ENCODE assay signal across 8 cellular contexts in the genomic region with DNA sequence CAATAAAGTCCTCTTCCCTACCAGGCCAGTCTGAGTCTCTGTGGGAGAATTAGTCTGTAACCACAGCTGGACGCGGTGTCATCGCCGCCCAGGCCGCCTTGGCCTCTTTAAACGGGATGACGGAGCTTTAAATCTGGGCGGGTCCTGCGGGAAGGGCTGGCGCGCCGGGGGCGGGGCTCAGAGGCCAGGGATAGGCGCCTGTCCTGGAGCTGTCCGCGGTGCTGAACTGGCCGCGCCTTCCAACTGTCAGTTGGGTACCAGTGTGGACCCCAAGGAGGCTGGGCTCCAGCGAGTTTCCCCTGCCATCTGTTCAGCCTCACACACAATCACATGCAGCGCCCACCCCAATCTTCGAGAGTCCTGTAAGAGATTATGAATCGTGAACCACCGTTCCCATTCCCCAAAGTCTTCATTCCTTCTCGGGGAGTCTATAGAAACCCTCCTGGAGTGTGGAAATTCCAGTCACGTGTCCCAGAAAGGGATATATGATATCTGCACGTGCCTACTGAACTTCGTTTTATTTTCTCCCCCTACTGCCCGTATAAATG. TPM values are rescaled to one million over a fixed set of nuclear protein-coding genes. Genes with fewer than 3 reads are reported as not detected.
A peak's percentile ranks its signal among the peaks of the same experiment; 100 is the strongest.
DNase-seq lines count a peak whose midpoint lies in the region; ATAC-seq and TF ChIP-seq lines count a peak whose summit lies in the region.

No MANE protein-coding gene starts in this region.

- no peaks in the 10 kb centered on the region for H3F3A ChIP-seq in SK-N-SH (replicated peaks; ENCODE audit: insufficient read depth)

- no peak overlapping the region for H3K4me2 ChIP-seq in SK-N-SH

- H3K27me3 Mint-ChIP-seq in CD8-positive, alpha-beta T cell (ENCODE audit: low read depth), result peaks cover 27% of the 10 kb centered on the region
- H3K27me3 Mint-ChIP-seq in activated naive CD4-positive, alpha-beta T cell treated with anti-CD3 and anti-CD28 coated beads, Interleukin-2, amount 10 ng/mL, durations not matched to agents 7 days and 5 days, result peaks cover 41% of the 10 kb centered on the region
- H3K27me3 Mint-ChIP-seq in osteocyte (ENCODE audit: unreplicated experiment), result peaks cover 6% of the 10 kb centered on the region

- H3K27me3 ChIP-seq in CD8-positive, alpha-beta T cell (ENCODE audit: insufficient read depth, low read length), result peaks cover 5% of the 10 kb centered on the region
- no peaks in the 10 kb centered on the region for H3K27me3 ChIP-seq in SK-N-SH (ENCODE audit: insufficient read depth)
- peaks cover 16% of the 10 kb centered on the region for H3K27me3 ChIP-seq in gastroesophageal sphincter

- no peaks in the 10 kb centered on the region for H3K9me3 Mint-ChIP-seq in CD8-positive, alpha-beta T cell
- H3K9me3 Mint-ChIP-seq in activated naive CD4-positive, alpha-beta T cell treated with anti-CD3 and anti-CD28 coated beads, Interleukin-2, amount 10 ng/mL, durations not matched to agents 7 days and 5 days, result no peaks in the 10 kb centered on the region
- no peaks in the 10 kb centered on the region for H3K9me3 Mint-ChIP-seq in osteocyte (ENCODE audit: unreplicated experiment)

- H3K4me3 Mint-ChIP-seq in CD8-positive, alpha-beta T cell, result no peak overlapping the region
- no peak overlapping the region for H3K4me3 Mint-ChIP-seq in activated naive CD4-positive, alpha-beta T cell treated with anti-CD3 and anti-CD28 coated beads, Interleukin-2, amount 10 ng/mL, durations not matched to agents 7 days and 5 days
- no peak overlapping the region for H3K4me3 Mint-ChIP-seq in osteocyte (ENCODE audit: unreplicated experiment)

- H4K20me1 ChIP-seq in SK-N-SH (ENCODE audit: insufficient read depth), result 0 out of 2 replicates have a peak, but pooled peaks cover 5% of the 10 kb centered on the region

- no peak for TF ChIP-seq CTCF in CD8-positive, alpha-beta T cell (IDR thresholded peaks at IDR 0.05)
- TF ChIP-seq CTCF in SK-N-SH (IDR thresholded peaks at IDR 0.05), result no peak
- TF ChIP-seq CTCF in gastroesophageal sphincter (IDR thresholded peaks at IDR 0.05), result no peak
- no peak for TF ChIP-seq CTCF in osteocyte (IDR thresholded peaks at IDR 0.05)

- ATAC-seq in CD8-positive, alpha-beta T cell, result peak; percentile 81
- ATAC-seq in gastroesophageal sphincter, result peak; percentile 93
- no peak for ATAC-seq in GM19395 (IDR thresholded peaks at IDR 0.05; ENCODE audit: unreplicated experiment)

- no peak for TF ChIP-seq POLR2A in gastroesophageal sphincter (IDR thresholded peaks at IDR 0.05)

- no peaks in the 10 kb centered on the region for H3K9me2 ChIP-seq in SK-N-SH

- H3K27ac Mint-ChIP-seq in CD8-positive, alpha-beta T cell, result no peak overlapping the region
- no peak overlapping the region for H3K27ac Mint-ChIP-seq in activated naive CD4-positive, alpha-beta T cell treated with anti-CD3 and anti-CD28 coated beads, Interleukin-2, amount 10 ng/mL, durations not matched to agents 7 days and 5 days
- H3K27ac Mint-ChIP-seq in osteocyte (ENCODE audit: unreplicated experiment), result no peak overlapping the region

- no peak overlapping the region for H2AFZ ChIP-seq in SK-N-SH (ENCODE audit: low read depth)

- H3K9me3 ChIP-seq in CD8-positive, alpha-beta T cell (ENCODE audit: low read length), result no peaks in the 10 kb centered on the region
- no peaks in the 10 kb centered on the region for H3K9me3 ChIP-seq in SK-N-SH
- H3K9me3 ChIP-seq in gastroesophageal sphincter, result no peaks in the 10 kb centered on the region

- H3K36me3 ChIP-seq in CD8-positive, alpha-beta T cell (ENCODE audit: insufficient read depth, low read length), result no peaks in the 10 kb centered on the region
- H3K36me3 ChIP-seq in SK-N-SH (replicated peaks in 1 of 2; ENCODE audit: control insufficient read depth in 1 of 2, insufficient read depth in 2 of 2, low read length in 1 of 2), result peaks cover 0 to 3% of the 10 kb centered on the region in 2 experiments
- no peaks in the 10 kb centered on the region for H3K36me3 ChIP-seq in gastroesophageal sphincter

- no peaks in the 10 kb centered on the region for H3K36me3 Mint-ChIP-seq in CD8-positive, alpha-beta T cell
- no peaks in the 10 kb centered on the region for H3K36me3 Mint-ChIP-seq in activated naive CD4-positive, alpha-beta T cell treated with anti-CD3 and anti-CD28 coated beads, Interleukin-2, amount 10 ng/mL, durations not matched to agents 7 days and 5 days
- no peaks in the 10 kb centered on the region for H3K36me3 Mint-ChIP-seq in osteocyte (ENCODE audit: unreplicated experiment)

- no peak for TF ChIP-seq RAD21 in SK-N-SH (IDR thresholded peaks at IDR 0.05; ENCODE audit: low read length)

- no peak overlapping the region for H3K27ac ChIP-seq in CD8-positive, alpha-beta T cell (ENCODE audit: low read depth, low read length)
- H3K27ac ChIP-seq in SK-N-SH (ENCODE audit: low read depth in 2 of 2, low read length in 1 of 2), result no peak overlapping the region
- no peak overlapping the region for H3K27ac ChIP-seq in gastroesophageal sphincter

- no peaks in the 10 kb centered on the region for H3K79me2 ChIP-seq in SK-N-SH (ENCODE audit: insufficient read depth)

- intact Hi-C loops in CD8-positive, alpha-beta T cell (cut with DNase I, micrococcal nuclease), result loop anchor here in 1 of 2 experiments (1.0 kb wide), 1 partner anchor 10 kb away; no protein-coding TSS in a partner anchor

- H3K4me3 ChIP-seq in CD8-positive, alpha-beta T cell (ENCODE audit: low read depth, low read length), result no peak overlapping the region
- H3K4me3 ChIP-seq in SK-N-SH (ENCODE audit: low read depth in 2 of 2, low read length in 1 of 2) (no peak overlapping the region), gastroesophageal sphincter (no peak overlapping the region)

- DNase-seq in CD8-positive, alpha-beta T cell, result peak; percentile 39 to 79 (median 69)
- DNase-seq in HUDEP-2 (lab: John Stamatoyannopoulos, UW; ENCODE audit: unreplicated experiment in 76 of 76), result peak in 75 of 76 experiments; percentile 42 to 95 (median 85)
- DNase-seq in SK-N-SH, result peak; percentile 79
- peak; percentile 94 for DNase-seq in activated naive CD4-positive, alpha-beta T cell treated with anti-CD3 and anti-CD28 coated beads, Interleukin-2, amount 10 ng/mL, durations not matched to agents 7 days and 5 days
- DNase-seq in osteocyte (ENCODE audit: extremely low spot score, unreplicated experiment), result peak; percentile 94
- DNase-seq in NCI-H1930 (lab: John Stamatoyannopoulos, UW), result no peak

- POLR2A ChIA-PET in CD8-positive, alpha-beta T cell (lab: Charles Lee), result no interaction called here
- POLR2A ChIA-PET in SK-N-SH (lab: Yijun Ruan, JAX), result interaction anchor here (0.6 kb wide), 1 partner anchor 44 kb away, joined by 3 read pairs; no protein-coding TSS in a partner anchor

- peaks cover 8% of the 10 kb centered on the region for H3K4me1 Mint-ChIP-seq in CD8-positive, alpha-beta T cell (ENCODE audit: low read depth)
- H3K4me1 Mint-ChIP-seq in activated naive CD4-positive, alpha-beta T cell treated with anti-CD3 and anti-CD28 coated beads, Interleukin-2, amount 10 ng/mL, durations not matched to agents 7 days and 5 days, result peaks cover 10% of the 10 kb centered on the region
- peaks cover 7% of the 10 kb centered on the region for H3K4me1 Mint-ChIP-seq in osteocyte (ENCODE audit: unreplicated experiment)

- H3K4me1 ChIP-seq in CD8-positive, alpha-beta T cell (ENCODE audit: insufficient read depth, low read length), result peaks cover 11% of the 10 kb centered on the region
- no peaks in the 10 kb centered on the region; a peak in 1 of 4 replicates for H3K4me1 ChIP-seq in SK-N-SH (ENCODE audit: control insufficient read depth in 1 of 2, insufficient read depth in 2 of 2, low read depth in 1 of 2, low read length in 1 of 2)
- peaks cover 0 to 7% (median 0%) of the 10 kb centered on the region in 3 donors for H3K4me1 ChIP-seq in gastroesophageal sphincter

- H3K9ac ChIP-seq in SK-N-SH, result no peak overlapping the region

- CTCF ChIA-PET in CD8-positive, alpha-beta T cell (lab: Charles Lee), result interaction anchor here (0.6 to 5.4 kb wide), 2 partner anchors 52 to 185 kb away, joined by 3 to 135 read pairs; no protein-coding TSS in a partner anchor
- CTCF ChIA-PET in SK-N-SH (lab: Yijun Ruan, JAX), result interaction anchor here (1.2 to 6.3 kb wide), 2 partner anchors 21 to 52 kb away, joined by 4 to 57 read pairs; a partner anchor contains a TSS
- CTCF ChIA-PET in activated naive CD4-positive, alpha-beta T cell treated with anti-CD3 and anti-CD28 coated beads, Interleukin-2, amount 10 ng/mL, durations not matched to agents 7 days and 5 days (lab: Charles Lee), result interaction anchor here (0.7 to 5.5 kb wide), 4 partner anchors 16 to 127 kb away, joined by 3 to 86 read pairs (median 3); no protein-coding TSS in a partner anchor

- TF ChIP-seq EP300 in SK-N-SH (IDR thresholded peaks at IDR 0.05; ENCODE audit: borderline replicate concordance in 1 of 2, low read depth in 1 of 2, low read length in 1 of 2) (no peak), gastroesophageal sphincter (IDR thresholded peaks at IDR 0.05) (no peak)

- 27% methylated on average over 16 of the region's 28 CpGs for WGBS in SK-N-SH (ENCODE audit: low lambda C conversion rate)
- WGBS in gastroesophageal sphincter (ENCODE audit: low coverage in 1 of 2), 2 donors, result 0 to 4% methylated on average over 4 to 12 of the region's 28 CpGs

RNA-seq across cellular contexts. Expression of a gene that starts 11.5 kb away (rescaled TPM):
- not detected for total RNA-seq in CD8-positive, alpha-beta T cell
- polyA plus RNA-seq in SK-N-SH (2012; rRNA removed), result 31.8 and 66.7 TPM in 2 replicates
- polyA plus RNA-seq in SK-N-SH (2012; cell fraction: cytosol; rRNA removed), result 22.4 and 36.2 TPM in 2 replicates
- 41.1 and 43.6 TPM in 2 replicates for polyA plus RNA-seq in SK-N-SH (2012; cell fraction: nucleus; rRNA removed)
- 10 to 100 TPM in 1 of 4 donors, 1 to 10 TPM in 3; 4.7 to 10.0 (median 8.8) TPM for total RNA-seq in gastroesophageal sphincter
- 12.6 and 14.7 TPM in 2 replicates for total RNA-seq in osteocyte

RNA-seq across cellular contexts. Expression of a gene that starts 20.5 kb away (rescaled TPM):
- total RNA-seq in CD8-positive, alpha-beta T cell, result 10 to 100 TPM; 39.4 to 40.2 TPM
- 5.5 and 11.4 TPM in 2 replicates for polyA plus RNA-seq in SK-N-SH (2012; rRNA removed)
- 0.58 and 1.2 TPM in 2 replicates for polyA plus RNA-seq in SK-N-SH (2012; cell fraction: cytosol; rRNA removed)
- polyA plus RNA-seq in SK-N-SH (2012; cell fraction: nucleus; rRNA removed), result 34.8 and 42.4 TPM in 2 replicates
- total RNA-seq in gastroesophageal sphincter, result 1 to 10 TPM; 2.8 to 9.5 (median 5.7) TPM
- total RNA-seq in osteocyte, result 6.2 and 6.8 TPM in 2 replicates

RNA-seq across cellular contexts. Expression of a gene that starts 22.5 kb away (rescaled TPM):
- 100 to 1,000 TPM; 101 to 114 TPM for total RNA-seq in CD8-positive, alpha-beta T cell
- 0.59 and 0.76 TPM in 2 replicates for polyA plus RNA-seq in SK-N-SH (2012; rRNA removed)
- polyA plus RNA-seq in SK-N-SH (2012; cell fraction: cytosol; rRNA removed), result 0.39 and 0.62 TPM in 2 replicates
- 1.6 and 2.6 TPM in 2 replicates for polyA plus RNA-seq in SK-N-SH (2012; cell fraction: nucleus; rRNA removed)
- total RNA-seq in gastroesophageal sphincter (1 to 10 TPM in 3 of 4 donors, not detected in 1; 1.8 to 3.1 (median 3.0) TPM), osteocyte (0.81 and 0.97 TPM in 2 replicates)

RNA-seq across cellular contexts. Expression of a gene that starts 23.1 kb away (rescaled TPM):
- under 1 TPM; 0.49 to 0.69 TPM for total RNA-seq in CD8-positive, alpha-beta T cell
- polyA plus RNA-seq in SK-N-SH (2012; rRNA removed), result 0.21 and 0.37 TPM in 2 replicates
- polyA plus RNA-seq in SK-N-SH (2012; cell fraction: cytosol; rRNA removed), result 0.12 and 0.20 TPM in 2 replicates
- 0.25 and 0.43 TPM in 2 replicates for polyA plus RNA-seq in SK-N-SH (2012; cell fraction: nucleus; rRNA removed)
- total RNA-seq in gastroesophageal sphincter (not detected), osteocyte (not detected in 2 replicates)

RNA-seq across cellular contexts. Expression of a gene that starts 27.5 kb away (rescaled TPM):
- under 1 TPM in 1 of 2 experiments, not detected in 1; 0.46 TPM for total RNA-seq in CD8-positive, alpha-beta T cell
- polyA plus RNA-seq in SK-N-SH (2012; rRNA removed), result not detected in 2 replicates
- not detected in 2 replicates for polyA plus RNA-seq in SK-N-SH (2012; cell fraction: cytosol; rRNA removed)
- not detected in 2 replicates for polyA plus RNA-seq in SK-N-SH (2012; cell fraction: nucleus; rRNA removed)
- total RNA-seq in gastroesophageal sphincter (not detected), osteocyte (not detected in 2 replicates)

Comparison
In these comparisons a context has a peak if more than half of its experiments do, and no peak if none do; other contexts are left out.
1. DNase-seq: peak in CD8-positive, alpha-beta T cell (7 of 7), HUDEP-2 (75 of 76), SK-N-SH (single experiment), activated naive CD4-positive, alpha-beta T cell treated with anti-CD3 and anti-CD28 coated beads, Interleukin-2, amount 10 ng/mL, durations not matched to agents 7 days and 5 days (single experiment) and osteocyte (single experiment); none in NCI-H1930 (0 of 2).
2. RNA of a gene that starts 22.5 kb away (total RNA-seq): 101 to 114 TPM in CD8-positive, alpha-beta T cell; 1.8 to 3.1 TPM in gastroesophageal sphincter and 0.81 to 0.97 TPM in osteocyte; every median in the first group is over 10 times any median in the second.